20 cellular contexts compared by ENCODE assay signal in genomic region chr10:128952856-128953255, GRCh38.
"Had no signal": no experiment of that assay in that cellular context is flagged by ENCODE, and none has a peak within 500 bp of the region (broad histone marks: within the 10 kb centered on the region; RNA-seq: fewer than 3 reads in every experiment).

No MANE protein-coding gene starts in this region.

- FAIRE-seq: K562, RCC 7860 had no signal

- ATAC-seq: K562, T-cell had no signal

- H3K4me3 ChIP-seq: K562, MG63, SJSA1, SK-N-MC had no signal

- H3K27me3 ChIP-seq: MG63, SJSA1 had no signal

- H3K4me1 ChIP-seq: SJSA1 had no signal

- DNase-seq: IMR-90, MG63, NCI-H1092 treated with DMSO at 0.1 percent for 48 hours, NCI-H1436, NCI-H187 treated with DMSO at 0.1 percent for 48 hours, NCI-H2029 treated with DMSO at 0.1 percent for 48 hours, NCI-H2171 treated with DMSO at 0.1 percent for 48 hours, NCI-H345, NCI-H446 treated with DMSO at 0.1 percent for 48 hours, NCI-H524, NCI-H526 treated with DMSO at 0.1 percent for 48 hours, NCI-H748 treated with DMSO at 0.1 percent for 48 hours, Right ventricle myocardium superior, RPMI8226, SIG-M5, T-cell had no signal

- H3K27ac ChIP-seq: SJSA1, SK-N-MC had no signal

- H3K9me3 ChIP-seq: MG63 had no signal

- H3K36me3 ChIP-seq: MG63, SJSA1 had no signal
